ENCODE assay signal across 16 cellular contexts in the genomic region with DNA sequence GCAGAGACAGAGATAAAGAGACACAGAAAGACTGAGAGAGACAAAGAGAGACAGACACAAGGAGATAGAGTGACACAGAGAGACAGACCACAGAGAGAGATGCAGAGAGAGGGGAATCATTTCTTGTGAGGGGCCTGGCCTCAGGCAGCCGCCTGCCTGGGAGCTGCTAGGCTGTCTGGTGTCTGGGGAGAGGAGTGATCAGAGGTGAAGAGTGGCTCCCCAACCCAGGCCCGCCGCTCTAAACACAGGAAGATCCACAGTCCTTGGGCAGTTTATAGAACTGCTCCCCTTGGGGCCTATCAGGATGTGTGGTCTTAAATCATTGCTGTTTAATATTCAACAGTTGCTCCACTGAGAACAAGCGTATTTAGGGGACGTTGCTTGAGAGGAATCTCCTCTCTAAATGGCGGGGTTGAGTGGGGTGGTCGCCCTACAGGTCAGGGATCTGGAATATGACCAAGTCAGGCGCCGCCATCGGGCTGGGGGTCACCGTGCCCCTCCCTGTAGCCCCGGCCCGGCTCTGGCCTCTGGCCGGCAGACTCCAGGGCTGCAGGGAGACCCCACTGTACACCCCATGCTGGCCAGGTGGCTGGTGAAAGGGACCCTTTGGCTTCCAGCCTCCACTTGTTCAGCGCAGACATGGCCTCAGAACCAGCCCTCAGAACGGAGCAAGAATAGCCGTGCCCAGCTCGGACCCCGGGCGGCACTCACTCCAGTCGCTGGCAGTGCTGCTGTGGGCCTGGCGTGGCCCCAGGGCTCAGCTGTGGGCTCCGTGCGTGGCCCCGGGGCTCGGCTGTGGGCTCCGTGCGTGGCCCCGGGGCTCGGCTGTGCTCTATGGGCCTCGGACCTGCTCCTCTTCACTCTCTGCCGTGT.
"Had no signal": no experiment of that assay in that cellular context is flagged by ENCODE, and none has a peak within 500 bp of the region (broad histone marks: within the 10 kb centered on the region; RNA-seq: fewer than 3 reads in every experiment).

No MANE protein-coding gene starts in this region.

- ATAC-seq: activated T-helper 17 cell treated with anti-CD3 and anti-CD28 coated beads, Interleukin-2, amount 50 U/mL, for 72 hours; left lung; naive thymus-derived CD8-positive, alpha-beta T cell; T-cell; WTC11 had no signal

- H3K36me3 ChIP-seq: left lung, tibial artery had no signal

- H3K4me3 Mint-ChIP-seq: activated naive CD8-positive, alpha-beta T cell; activated T-cell treated with anti-CD3 and anti-CD28 coated beads, Interleukin-2, amount 50 U/mL, for 24 hours; activated T-helper 17 cell treated with anti-CD3 and anti-CD28 coated beads, Interleukin-2, amount 50 U/mL, for 72 hours; mesothelial cell of epicardium; naive thymus-derived CD8-positive, alpha-beta T cell; stimulated activated naive CD8-positive, alpha-beta T cell treated with anti-CD3 and anti-CD28 coated beads, Interleukin-15, Interleukin-2, amounts not matched to agents 100 ng/mL and 50 ng/mL, for 24 hours; T-cell; WTC11 had no signal

- H3K36me3 Mint-ChIP-seq: activated naive CD8-positive, alpha-beta T cell; mesothelial cell of epicardium; naive thymus-derived CD8-positive, alpha-beta T cell; T-cell; WTC11 had no signal

- H3K9me3 Mint-ChIP-seq: activated T-cell treated with anti-CD3 and anti-CD28 coated beads, Interleukin-2, amount 50 U/mL, for 24 hours; activated T-helper 17 cell treated with anti-CD3 and anti-CD28 coated beads, Interleukin-2, amount 50 U/mL, for 72 hours; mesothelial cell of epicardium; naive thymus-derived CD8-positive, alpha-beta T cell; stimulated activated naive CD8-positive, alpha-beta T cell treated with anti-CD3 and anti-CD28 coated beads, Interleukin-15, Interleukin-2, amounts not matched to agents 100 ng/mL and 50 ng/mL, for 24 hours; T-cell had no signal

- H3K4me3 ChIP-seq: left lung, tibial artery had no signal

- H3K27me3 Mint-ChIP-seq: activated naive CD8-positive, alpha-beta T cell; activated T-cell treated with anti-CD3 and anti-CD28 coated beads, Interleukin-2, amount 50 U/mL, for 24 hours; activated T-helper 17 cell treated with anti-CD3 and anti-CD28 coated beads, Interleukin-2, amount 50 U/mL, for 72 hours; stimulated activated naive CD8-positive, alpha-beta T cell treated with anti-CD3 and anti-CD28 coated beads, Interleukin-15, Interleukin-2, amounts not matched to agents 100 ng/mL and 50 ng/mL, for 24 hours; T-cell had no signal

- DNase-seq: activated CD8-positive, alpha-beta memory T cell treated with anti-CD3 and anti-CD28 coated beads for 24 hours; activated CD8-positive, alpha-beta memory T cell treated with anti-CD3 and anti-CD28 coated beads, Interleukin-2, amount 50 U/mL, for 4 hours; activated T-cell treated with anti-CD3 and anti-CD28 coated beads, Interleukin-2, amount 50 U/mL, for 24 hours; cerebellar nuclear complex; retina; stimulated activated CD4-positive, alpha-beta T cell treated with anti-CD3 and anti-CD28 coated beads, Interleukin-4, amount 100 ng/mL, for 1 hour; T-cell had no signal

- H3K4me1 Mint-ChIP-seq: WTC11 had no signal

- H3K27ac Mint-ChIP-seq: activated naive CD8-positive, alpha-beta T cell; activated T-cell treated with anti-CD3 and anti-CD28 coated beads, Interleukin-2, amount 50 U/mL, for 24 hours; mesothelial cell of epicardium; progenitor cell of endocrine pancreas; stimulated activated naive CD8-positive, alpha-beta T cell treated with anti-CD3 and anti-CD28 coated beads, Interleukin-15, Interleukin-2, amounts not matched to agents 100 ng/mL and 50 ng/mL, for 24 hours; T-cell; WTC11 had no signal

- H3K4me1 ChIP-seq: left lung, tibial artery had no signal

- H3K27ac ChIP-seq: left lung, tibial artery had no signal

- H3K9me3 ChIP-seq: left lung, tibial artery had no signal
